In genomic region chr5:69559908-69560330, GRCh38 we compare ENCODE assay signal across 8 cellular contexts. TPM values are rescaled to one million over a fixed set of nuclear protein-coding genes. Genes with fewer than 3 reads are reported as not detected.
A peak's percentile ranks its signal among the peaks of the same experiment; 100 is the strongest.
DNase-seq lines count a peak whose midpoint lies in the region; ATAC-seq and TF ChIP-seq lines count a peak whose summit lies in the region.
"Not testable (repeated sequence)": the region's sequence is repeated elsewhere in the genome, so short reads cannot be mapped to it uniquely, and the experiment has no call there.

Gene GTF2H2C, plus strand, starts transcription at chr5:69560191. Its CDS starts 4,942 bp downstream, at chr5:69565133.

- DNase-seq in DND-41 (peak; percentile 83), T-helper 9 cell (peak; percentile 57), amniotic epithelial cell (ENCODE audit: low read depth) (peak; percentile 71), glomerular visceral epithelial cell (ENCODE audit: extremely low spot score) (peak; percentile 79), neural progenitor cell (ENCODE audit: low spot score) (peak; percentile 82)
- DNase-seq in stimulated activated CD8-positive, alpha-beta memory T cell treated with anti-CD3 and anti-CD28 coated beads, Interleukin-4, amount 100 ng/mL, for 1 hour (ENCODE audit: low read depth in 2 of 2, low spot score in 1 of 2): peak; percentile 41 to 50

- not testable (repeated sequence) for H3K4me1 Mint-ChIP-seq in neural progenitor cell

- not testable (repeated sequence) for H3K27ac Mint-ChIP-seq in neural progenitor cell

- H4K20me1 ChIP-seq in DND-41 (ENCODE audit: insufficient read depth, low read length); neural progenitor cell (ENCODE audit: low read depth): not testable (repeated sequence)

- ATAC-seq in DND-41 (ENCODE audit: insufficient read depth, low read depth) (peak; percentile 99), GM21526 (IDR thresholded peaks at IDR 0.05; ENCODE audit: low FRiP score, unreplicated experiment) (peak; percentile 96), HG03521 (IDR thresholded peaks at IDR 0.05; ENCODE audit: unreplicated experiment) (peak; percentile 98)

- peak within 1 kb of the TSS; percentile 86 for H2AFZ ChIP-seq in DND-41 (ENCODE audit: low read depth, low read length)
- peak within 1 kb of the TSS; percentile 44 for H2AFZ ChIP-seq in neural progenitor cell (replicated peaks)

- H3K9ac ChIP-seq in DND-41 (ENCODE audit: low read depth, low read length): peak within 1 kb of the TSS; percentile 60
- H3K9ac ChIP-seq in neural progenitor cell: not testable (repeated sequence)

- H3K9me3 Mint-ChIP-seq in neural progenitor cell: not testable (repeated sequence)

- TF ChIP-seq CTCF in DND-41 (IDR thresholded peaks at IDR 0.05; ENCODE audit: borderline replicate concordance, extremely low read depth, low read length, poor library complexity, severe bottlenecking) (peak; percentile 46), neural progenitor cell (IDR thresholded peaks at IDR 0.05) (peak; percentile 54)

- H3K9me3 ChIP-seq in DND-41 (ENCODE audit: insufficient read depth, low read length, severe bottlenecking); neural progenitor cell (ENCODE audit: low read depth): not testable (repeated sequence)

- H3K4me3 ChIP-seq in DND-41 (ENCODE audit: low read depth in 1 of 2, low read length in 2 of 2): peak within 1 kb of the TSS; percentile 45 to 67; a peak in 3 of 4 replicates
- peak within 1 kb of the TSS; percentile 50 for H3K4me3 ChIP-seq in neural progenitor cell

- not testable (repeated sequence) for H3K27me3 Mint-ChIP-seq in neural progenitor cell (ENCODE audit: insufficient read depth, low read depth)

- not testable (repeated sequence) for H3K36me3 ChIP-seq in DND-41 (ENCODE audit: insufficient read depth, low read length); neural progenitor cell

- H3K4me3 Mint-ChIP-seq in neural progenitor cell: peak within 1 kb of the TSS; percentile 95

- H3K79me2 ChIP-seq in DND-41 (ENCODE audit: insufficient read depth, low read length) (peaks cover 13% of the 10 kb centered on the region; the same call in 1 of the 2 replicates), neural progenitor cell (ENCODE audit: low read depth) (peaks cover 10% of the 10 kb centered on the region)

- H3F3A ChIP-seq in neural progenitor cell (ENCODE audit: low read depth): not testable (repeated sequence)

- H3K27me3 ChIP-seq in DND-41 (ENCODE audit: insufficient read depth, low read length, poor library complexity); neural progenitor cell: not testable (repeated sequence)

- not testable (repeated sequence) for H3K36me3 Mint-ChIP-seq in neural progenitor cell

- H3K4me2 ChIP-seq in DND-41 (ENCODE audit: insufficient read depth, low read length) (peak within 1 kb of the TSS; percentile 75), neural progenitor cell (peak within 1 kb of the TSS; percentile 73)

- not testable (repeated sequence) for H3K4me1 ChIP-seq in DND-41 (ENCODE audit: insufficient read depth, low read length); neural progenitor cell

- H3K27ac ChIP-seq in DND-41 (ENCODE audit: low read length): peak within 1 kb of the TSS; percentile 67
- H3K27ac ChIP-seq in neural progenitor cell: not testable (repeated sequence)

RNA-seq across cellular contexts. Expression of gene GTF2H2C, which starts in this region (rescaled TPM):
- 70.5 and 71.9 TPM in 2 replicates for total RNA-seq in neural progenitor cell (ENCODE audit: low replicate concordance)
